ENCODE assay signal across 9 cellular contexts in the genomic region with DNA sequence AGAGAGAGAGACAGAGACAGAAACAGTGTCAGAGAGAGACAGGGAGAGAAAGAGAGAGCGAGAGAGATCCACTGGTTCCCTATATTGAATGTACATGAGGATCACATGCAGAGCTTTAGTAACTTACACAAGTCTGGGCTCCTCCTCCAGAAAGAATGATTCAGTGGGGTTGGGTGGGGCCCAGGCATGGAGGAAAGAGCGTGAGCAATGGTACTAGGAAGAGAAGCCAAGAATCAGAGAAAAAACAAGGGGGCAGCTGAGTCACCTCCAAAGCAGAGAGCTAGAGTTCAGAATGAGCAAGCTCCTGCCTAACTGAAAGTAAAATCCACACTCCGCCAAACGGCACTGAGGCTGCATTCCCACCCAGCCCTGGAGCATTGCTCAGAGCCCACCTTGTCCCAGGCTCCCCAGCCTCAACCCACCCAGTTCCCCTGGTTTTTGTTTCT.
DNase-seq lines count a peak whose midpoint lies in the region; ATAC-seq, FAIRE-seq and TF ChIP-seq lines count a peak whose summit lies in the region.
"Had no signal": no experiment of that assay in that cellular context is flagged by ENCODE, and none has a peak within 500 bp of the region (broad histone marks: within the 10 kb centered on the region; RNA-seq: fewer than 3 reads in every experiment).

No MANE protein-coding gene starts in this region.

- H3K9me3 ChIP-seq in SJCRH30 (replicated peaks), result no peaks in the 10 kb centered on the region

- peak; percentile 61 for DNase-seq in H54 (ENCODE audit: insufficient read length, low spot score)
- DNase-seq in SJCRH30, result peak; percentile 16 to 30
- peak; percentile 98 for DNase-seq in fibroblast of the aortic adventitia (ENCODE audit: low read depth)
- DNase-seq in retinal pigment epithelial cell (ENCODE audit: low read depth), result peak; percentile 79
- no peak for DNase-seq in NCI-H128 (lab: John Stamatoyannopoulos, UW; ENCODE audit: unreplicated experiment)
- DNase-seq in stimulated activated CD4-positive, alpha-beta T cell treated with anti-CD3 and anti-CD28 coated beads, Interleukin-2, amount 100 ng/mL, for 24 hours, result no peak
- DNase-seq in DMS53 treated with DMSO at 0.1 percent for 48 hours (lab: John Stamatoyannopoulos, UW; ENCODE audit: unreplicated experiment), result no peak

- FAIRE-seq in H54 (lab: Jason Lieb, UNC), result peak; percentile 90
- FAIRE-seq: islet of Langerhans had no signal

- no peaks in the 10 kb centered on the region for H3K27me3 ChIP-seq in SJCRH30

- TF ChIP-seq CTCF in fibroblast of the aortic adventitia (IDR thresholded peaks at IDR 0.05; ENCODE audit: insufficient read depth, low read length), result no peak
- no peak for TF ChIP-seq CTCF in retinal pigment epithelial cell (conservative IDR thresholded peaks at IDR 0.05; ENCODE audit: low read depth, low read length)

- ATAC-seq in GM18519 (IDR thresholded peaks at IDR 0.05; ENCODE audit: low FRiP score, unreplicated experiment), result no peak

- peak overlapping the region; percentile 26 for H3K4me3 ChIP-seq in SJCRH30
- H3K4me3 ChIP-seq in fibroblast of the aortic adventitia (ENCODE audit: low read depth, low read length), result peak overlapping the region; percentile 65
- H3K4me3 ChIP-seq in retinal pigment epithelial cell (ENCODE audit: low read length), result peak overlapping the region; percentile 47

- peaks cover 11% of the 10 kb centered on the region for H3K4me1 ChIP-seq in SJCRH30

- H3K36me3 ChIP-seq in SJCRH30, result no peaks in the 10 kb centered on the region

- TF ChIP-seq POLR2A in H54 (IDR thresholded peaks at IDR 0.05; ENCODE audit: low read depth, low read length), result peak; percentile 43; the same call in 1 of the 2 replicates

- no peak overlapping the region for H3K27ac ChIP-seq in SJCRH30

Comparison
In these comparisons a context has a peak if more than half of its experiments do, and no peak if none do; other contexts are left out.
1. DNase-seq: peak in H54 (single experiment), SJCRH30 (2 of 2), fibroblast of the aortic adventitia (single experiment) and retinal pigment epithelial cell (single experiment); none in NCI-H128 (single experiment), stimulated activated CD4-positive, alpha-beta T cell treated with anti-CD3 and anti-CD28 coated beads, Interleukin-2, amount 100 ng/mL, for 24 hours (0 of 2) and DMS53 treated with DMSO at 0.1 percent for 48 hours (single experiment).
2. Peak in every context shown above with its lines, with median percentiles within 50 percentile points of each other: H3K4me3 ChIP-seq.